1 cellular context compared by ENCODE assay signal in the genomic region with DNA sequence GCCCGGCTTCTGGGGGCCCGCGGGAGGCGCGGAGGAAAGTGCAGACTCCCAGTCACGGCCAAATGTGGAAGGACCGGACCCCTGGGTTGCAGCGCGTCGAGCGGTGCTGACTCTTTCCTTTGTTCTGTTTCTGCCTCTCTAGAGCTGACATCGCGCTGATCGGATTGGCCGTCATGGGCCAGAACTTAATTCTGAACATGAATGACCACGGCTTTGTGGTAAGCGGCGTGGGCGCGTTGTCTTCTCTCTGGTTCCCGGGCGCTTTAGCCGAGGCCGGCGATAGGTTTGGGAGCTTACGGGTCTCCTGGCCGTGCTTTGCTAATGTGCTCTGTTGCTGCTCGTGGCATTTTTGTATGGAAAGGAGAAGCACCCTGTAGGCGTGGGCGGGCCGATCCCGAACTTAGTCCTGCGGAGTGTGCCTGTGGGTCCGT.
A peak's percentile ranks its signal among the peaks of the same experiment; 100 is the strongest.
TF ChIP-seq lines count a peak whose summit lies in the region.

No MANE protein-coding gene starts in this region.

TF ChIP-seq in K562, 482 proteins besides CTCF, POLR2A, EP300 and RAD21 (continued from another document):
- TF ChIP-seq, protein P1, sequence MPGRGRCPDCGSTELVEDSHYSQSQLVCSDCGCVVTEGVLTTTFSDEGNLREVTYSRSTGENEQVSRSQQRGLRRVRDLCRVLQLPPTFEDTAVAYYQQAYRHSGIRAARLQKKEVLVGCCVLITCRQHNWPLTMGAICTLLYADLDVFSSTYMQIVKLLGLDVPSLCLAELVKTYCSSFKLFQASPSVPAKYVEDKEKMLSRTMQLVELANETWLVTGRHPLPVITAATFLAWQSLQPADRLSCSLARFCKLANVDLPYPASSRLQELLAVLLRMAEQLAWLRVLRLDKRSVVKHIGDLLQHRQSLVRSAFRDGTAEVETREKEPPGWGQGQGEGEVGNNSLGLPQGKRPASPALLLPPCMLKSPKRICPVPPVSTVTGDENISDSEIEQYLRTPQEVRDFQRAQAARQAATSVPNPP (IDR thresholded peaks at IDR 0.05; ENCODE audit: borderline replicate concordance, insufficient read depth, insufficient read length): no peak
- TF ChIP-seq ZNF785 (CRISPR knock-in tag; IDR thresholded peaks at IDR 0.05): no peak
- no peak for TF ChIP-seq THRAP3 (IDR thresholded peaks at IDR 0.05; ENCODE audit: borderline replicate concordance)
- TF ChIP-seq, protein P2, sequence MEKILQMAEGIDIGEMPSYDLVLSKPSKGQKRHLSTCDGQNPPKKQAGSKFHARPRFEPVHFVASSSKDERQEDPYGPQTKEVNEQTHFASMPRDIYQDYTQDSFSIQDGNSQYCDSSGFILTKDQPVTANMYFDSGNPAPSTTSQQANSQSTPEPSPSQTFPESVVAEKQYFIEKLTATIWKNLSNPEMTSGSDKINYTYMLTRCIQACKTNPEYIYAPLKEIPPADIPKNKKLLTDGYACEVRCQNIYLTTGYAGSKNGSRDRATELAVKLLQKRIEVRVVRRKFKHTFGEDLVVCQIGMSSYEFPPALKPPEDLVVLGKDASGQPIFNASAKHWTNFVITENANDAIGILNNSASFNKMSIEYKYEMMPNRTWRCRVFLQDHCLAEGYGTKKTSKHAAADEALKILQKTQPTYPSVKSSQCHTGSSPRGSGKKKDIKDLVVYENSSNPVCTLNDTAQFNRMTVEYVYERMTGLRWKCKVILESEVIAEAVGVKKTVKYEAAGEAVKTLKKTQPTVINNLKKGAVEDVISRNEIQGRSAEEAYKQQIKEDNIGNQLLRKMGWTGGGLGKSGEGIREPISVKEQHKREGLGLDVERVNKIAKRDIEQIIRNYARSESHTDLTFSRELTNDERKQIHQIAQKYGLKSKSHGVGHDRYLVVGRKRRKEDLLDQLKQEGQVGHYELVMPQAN (IDR thresholded peaks at IDR 0.05; ENCODE audit: borderline replicate concordance): peak; percentile 26; the same call in 1 of the 2 replicates
- TF ChIP-seq KAT8 (IDR thresholded peaks at IDR 0.05; ENCODE audit: low read depth): no peak
- TF ChIP-seq RHOXF2B (CRISPR knock-in tag; conservative IDR thresholded peaks at IDR 0.05): no peak
- TF ChIP-seq FOXP1 (CRISPR knock-in tag; IDR thresholded peaks at IDR 0.05): peak; percentile 15; the same call in 1 of the 2 replicates
- no peak for TF ChIP-seq SRSF9 (IDR thresholded peaks at IDR 0.05; ENCODE audit: borderline replicate concordance, low read depth, low read length)
- TF ChIP-seq NELFE (IDR thresholded peaks at IDR 0.05; ENCODE audit: insufficient read depth, insufficient read length): no peak
- TF ChIP-seq, protein P3, sequence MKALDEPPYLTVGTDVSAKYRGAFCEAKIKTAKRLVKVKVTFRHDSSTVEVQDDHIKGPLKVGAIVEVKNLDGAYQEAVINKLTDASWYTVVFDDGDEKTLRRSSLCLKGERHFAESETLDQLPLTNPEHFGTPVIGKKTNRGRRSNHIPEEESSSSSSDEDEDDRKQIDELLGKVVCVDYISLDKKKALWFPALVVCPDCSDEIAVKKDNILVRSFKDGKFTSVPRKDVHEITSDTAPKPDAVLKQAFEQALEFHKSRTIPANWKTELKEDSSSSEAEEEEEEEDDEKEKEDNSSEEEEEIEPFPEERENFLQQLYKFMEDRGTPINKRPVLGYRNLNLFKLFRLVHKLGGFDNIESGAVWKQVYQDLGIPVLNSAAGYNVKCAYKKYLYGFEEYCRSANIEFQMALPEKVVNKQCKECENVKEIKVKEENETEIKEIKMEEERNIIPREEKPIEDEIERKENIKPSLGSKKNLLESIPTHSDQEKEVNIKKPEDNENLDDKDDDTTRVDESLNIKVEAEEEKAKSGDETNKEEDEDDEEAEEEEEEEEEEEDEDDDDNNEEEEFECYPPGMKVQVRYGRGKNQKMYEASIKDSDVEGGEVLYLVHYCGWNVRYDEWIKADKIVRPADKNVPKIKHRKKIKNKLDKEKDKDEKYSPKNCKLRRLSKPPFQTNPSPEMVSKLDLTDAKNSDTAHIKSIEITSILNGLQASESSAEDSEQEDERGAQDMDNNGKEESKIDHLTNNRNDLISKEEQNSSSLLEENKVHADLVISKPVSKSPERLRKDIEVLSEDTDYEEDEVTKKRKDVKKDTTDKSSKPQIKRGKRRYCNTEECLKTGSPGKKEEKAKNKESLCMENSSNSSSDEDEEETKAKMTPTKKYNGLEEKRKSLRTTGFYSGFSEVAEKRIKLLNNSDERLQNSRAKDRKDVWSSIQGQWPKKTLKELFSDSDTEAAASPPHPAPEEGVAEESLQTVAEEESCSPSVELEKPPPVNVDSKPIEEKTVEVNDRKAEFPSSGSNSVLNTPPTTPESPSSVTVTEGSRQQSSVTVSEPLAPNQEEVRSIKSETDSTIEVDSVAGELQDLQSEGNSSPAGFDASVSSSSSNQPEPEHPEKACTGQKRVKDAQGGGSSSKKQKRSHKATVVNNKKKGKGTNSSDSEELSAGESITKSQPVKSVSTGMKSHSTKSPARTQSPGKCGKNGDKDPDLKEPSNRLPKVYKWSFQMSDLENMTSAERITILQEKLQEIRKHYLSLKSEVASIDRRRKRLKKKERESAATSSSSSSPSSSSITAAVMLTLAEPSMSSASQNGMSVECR (CRISPR knock-in tag; IDR thresholded peaks at IDR 0.05): peak; percentile 65
- TF ChIP-seq HOXB6 (CRISPR knock-in tag; IDR thresholded peaks at IDR 0.05; ENCODE audit: borderline replicate concordance): no peak
- TF ChIP-seq ZFP30 (CRISPR knock-in tag; IDR thresholded peaks at IDR 0.05; ENCODE audit: borderline replicate concordance): no peak
- no peak for TF ChIP-seq MED1 (CRISPR knock-in tag; IDR thresholded peaks at IDR 0.05; ENCODE audit: borderline replicate concordance)
- TF ChIP-seq MCM7 (IDR thresholded peaks at IDR 0.05): no peak
- TF ChIP-seq JUNB (CRISPR knock-in tag; conservative IDR thresholded peaks at IDR 0.05): no peak
- TF ChIP-seq, protein P4, sequence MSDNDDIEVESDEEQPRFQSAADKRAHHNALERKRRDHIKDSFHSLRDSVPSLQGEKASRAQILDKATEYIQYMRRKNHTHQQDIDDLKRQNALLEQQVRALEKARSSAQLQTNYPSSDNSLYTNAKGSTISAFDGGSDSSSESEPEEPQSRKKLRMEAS (CRISPR knock-in tag; IDR thresholded peaks at IDR 0.05): no peak
- TF ChIP-seq SIN3A (IDR thresholded peaks at IDR 0.05; ENCODE audit: borderline replicate concordance in 2 of 2, control insufficient read depth in 1 of 2, low read depth in 2 of 2, low read length in 2 of 2): peak; percentile 7 to 71; a peak in 2 of 4 replicates
- 0 out of 2 replicates have a peak, but pooled peaks have one; percentile 15 for TF ChIP-seq XRCC5 (IDR thresholded peaks at IDR 0.05; ENCODE audit: low read depth, low read length)
- TF ChIP-seq ZNF12 (CRISPR knock-in tag; IDR thresholded peaks at IDR 0.05): 0 out of 2 replicates have a peak, but pooled peaks have one; percentile 58
- no peak for TF ChIP-seq ZNF212 (CRISPR knock-in tag; IDR thresholded peaks at IDR 0.05)
- TF ChIP-seq EWSR1 (IDR thresholded peaks at IDR 0.05; ENCODE audit: borderline replicate concordance, low read depth, partially characterized antibody): no peak
- no peak for TF ChIP-seq HDGF (IDR thresholded peaks at IDR 0.05)
- TF ChIP-seq, protein P5, sequence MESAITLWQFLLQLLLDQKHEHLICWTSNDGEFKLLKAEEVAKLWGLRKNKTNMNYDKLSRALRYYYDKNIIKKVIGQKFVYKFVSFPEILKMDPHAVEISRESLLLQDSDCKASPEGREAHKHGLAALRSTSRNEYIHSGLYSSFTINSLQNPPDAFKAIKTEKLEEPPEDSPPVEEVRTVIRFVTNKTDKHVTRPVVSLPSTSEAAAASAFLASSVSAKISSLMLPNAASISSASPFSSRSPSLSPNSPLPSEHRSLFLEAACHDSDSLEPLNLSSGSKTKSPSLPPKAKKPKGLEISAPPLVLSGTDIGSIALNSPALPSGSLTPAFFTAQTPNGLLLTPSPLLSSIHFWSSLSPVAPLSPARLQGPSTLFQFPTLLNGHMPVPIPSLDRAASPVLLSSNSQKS (CRISPR knock-in tag; IDR thresholded peaks at IDR 0.05): no peak
- peak; percentile 73 for TF ChIP-seq L3MBTL2 (IDR thresholded peaks at IDR 0.05)
- TF ChIP-seq, protein P6, sequence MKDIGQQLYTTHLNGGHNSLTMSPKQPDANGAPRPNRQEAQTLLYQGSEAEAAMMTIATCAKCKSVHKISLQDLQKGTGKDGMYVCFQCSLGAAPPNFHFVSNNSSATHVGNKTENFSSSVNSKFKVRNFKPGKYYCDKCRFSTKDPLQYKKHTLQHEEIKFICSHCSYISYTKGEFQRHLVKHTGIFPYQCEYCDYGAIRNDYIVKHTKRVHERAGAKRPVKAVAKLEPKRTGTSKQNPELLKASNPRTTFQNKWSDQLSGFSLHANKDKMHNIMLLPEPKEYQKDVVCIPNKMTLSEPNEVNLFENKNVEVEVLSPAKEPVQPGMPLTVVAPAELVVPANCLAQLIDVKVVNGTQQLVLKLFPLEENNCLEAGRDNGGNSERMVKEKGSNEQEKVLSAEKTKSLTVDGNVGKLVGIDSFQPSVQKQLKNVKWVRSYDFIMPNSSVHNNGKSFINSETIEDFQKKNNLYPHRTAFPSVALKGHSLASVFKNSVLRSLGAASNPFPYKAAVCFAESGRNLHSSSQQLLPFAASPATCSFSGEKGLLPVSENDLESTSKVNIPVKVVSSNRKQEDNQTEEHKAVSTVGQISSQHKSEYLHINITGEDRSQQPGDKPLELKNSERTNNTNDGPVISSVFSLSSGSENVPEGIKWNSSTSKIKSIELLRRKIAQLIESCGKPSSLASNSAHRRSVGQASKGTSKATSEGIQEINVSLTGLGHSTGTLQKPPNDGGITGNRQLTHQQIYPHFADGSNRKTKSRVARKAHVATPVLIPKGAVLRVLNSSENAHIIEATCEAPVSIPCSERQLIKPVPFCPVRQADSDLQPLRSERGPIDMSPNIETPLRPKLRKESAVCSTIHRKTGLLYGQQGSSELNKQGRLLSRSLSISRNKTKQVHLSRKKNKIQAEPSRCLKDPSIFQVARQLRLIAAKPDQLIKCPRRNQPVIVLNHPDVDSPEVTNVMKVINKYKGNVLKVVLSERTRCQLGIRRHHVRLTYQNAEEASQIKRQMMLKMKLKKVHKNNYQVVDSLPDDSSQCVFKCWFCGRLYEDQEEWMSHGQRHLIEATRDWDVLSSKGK (CRISPR knock-in tag; IDR thresholded peaks at IDR 0.05): no peak
- TF ChIP-seq HLTF (IDR thresholded peaks at IDR 0.05): no peak
- TF ChIP-seq SMAD3 (CRISPR knock-in tag; conservative IDR thresholded peaks at IDR 0.05): no peak
- no peak for TF ChIP-seq TARDBP (IDR thresholded peaks at IDR 0.05)
- no peak for TF ChIP-seq LARP7 (IDR thresholded peaks at IDR 0.05)
- TF ChIP-seq CBFB (CRISPR knock-in tag; IDR thresholded peaks at IDR 0.05): 0 out of 2 replicates have a peak, but pooled peaks have one; percentile 22
- no peak for TF ChIP-seq ZBTB17 (CRISPR knock-in tag; IDR thresholded peaks at IDR 0.05)
- no peak for TF ChIP-seq SLC30A9 (CRISPR knock-in tag; IDR thresholded peaks at IDR 0.05)
- TF ChIP-seq CHCHD3 (CRISPR knock-in tag; IDR thresholded peaks at IDR 0.05): no peak
- TF ChIP-seq ZKSCAN1 (IDR thresholded peaks at IDR 0.05; ENCODE audit: low read depth, low read length): no peak
- TF ChIP-seq ETV5 (CRISPR knock-in tag; IDR thresholded peaks at IDR 0.05; ENCODE audit: low read depth): no peak
- TF ChIP-seq POLR2G (IDR thresholded peaks at IDR 0.05; ENCODE audit: low read depth, low read length): no peak
- TF ChIP-seq SRF (CRISPR knock-in tag; IDR thresholded peaks at IDR 0.05): no peak
- no peak for TF ChIP-seq PCBP1 (IDR thresholded peaks at IDR 0.05; ENCODE audit: low read depth, low read length, poor library complexity, severe bottlenecking)
- TF ChIP-seq ZBTB7A (IDR thresholded peaks at IDR 0.05; ENCODE audit: borderline replicate concordance, control insufficient read depth, low read depth, low read length): no peak
- no peak for TF ChIP-seq ZNF232 (CRISPR knock-in tag; IDR thresholded peaks at IDR 0.05)
- TF ChIP-seq NR2F6 (CRISPR knock-in tag; IDR thresholded peaks at IDR 0.05): no peak
